8 cellular contexts compared by ENCODE assay signal in genomic region chr4:110196871-110197420, GRCh38. TPM values are rescaled to one million over a fixed set of nuclear protein-coding genes. Genes with fewer than 3 reads are reported as not detected.
DNase-seq lines count a peak whose midpoint lies in the region; ATAC-seq and TF ChIP-seq lines count a peak whose summit lies in the region.

No MANE protein-coding gene starts in this region.

- H3K4me1 ChIP-seq in adrenal gland (replicated peaks in 1 of 2) (peaks cover 12 to 15% of the 10 kb centered on the region in 2 donors), prostate gland (replicated peaks) (peaks cover 4% of the 10 kb centered on the region)

- DNase-seq in CD14-positive monocyte (ENCODE audit: low spot score): no peak
- no peak for DNase-seq in SK-N-MC (ENCODE audit: low read depth, low spot score)
- peak; percentile 35 to 67 (median 52) for DNase-seq in adrenal gland
- DNase-seq in left ventricle myocardium superior: no peak
- peak; percentile 26 for DNase-seq in prostate gland (ENCODE audit: low spot score)
- DNase-seq in NCI-H187 treated with DMSO at 0.1 percent for 48 hours (lab: John Stamatoyannopoulos, UW): no peak

- peaks cover 32% of the 10 kb centered on the region for H3K4me1 Mint-ChIP-seq in CD14-positive monocyte

- H3K36me3 Mint-ChIP-seq in CD14-positive monocyte: no peaks in the 10 kb centered on the region

- intact Hi-C loops in CD14-positive monocyte (cut with micrococcal nuclease): loop anchor here in 1 of 2 donors (10.0 kb wide), 1 partner anchor 142 kb away; no protein-coding TSS in a partner anchor
- intact Hi-C loops in adrenal gland (cut with DNase I): no loop called here
- intact Hi-C loops in left ventricle myocardium superior (cut with micrococcal nuclease): no loop called here
- intact Hi-C loops in prostate gland (cut with DNase I): loop anchor here (5.0 kb wide), 1 partner anchor 145 kb away; no protein-coding TSS in a partner anchor

- H3K4me3 ChIP-seq in SK-N-MC: peak overlapping the region; percentile 93
- H3K4me3 ChIP-seq in adrenal gland: peak overlapping the region; percentile 50 to 97 (median 84)
- H3K4me3 ChIP-seq in prostate gland: peak overlapping the region; percentile 82 to 84

- peak overlapping the region; percentile 65 for H3K27ac ChIP-seq in SK-N-MC
- H3K27ac ChIP-seq in adrenal gland: peak overlapping the region; percentile 72 to 90 (median 78)
- H3K27ac ChIP-seq in prostate gland: peak overlapping the region; percentile 85 to 91

- H3K9me3 Mint-ChIP-seq in CD14-positive monocyte: peaks cover 0 to 3% (median 0%) of the 10 kb centered on the region in 7 donors

- H3K27me3 ChIP-seq in adrenal gland (no peaks in the 10 kb centered on the region), prostate gland (replicated peaks; ENCODE audit: insufficient read depth) (no peaks in the 10 kb centered on the region)

- H3K27ac Mint-ChIP-seq in CD14-positive monocyte: no peak overlapping the region

- ATAC-seq in GM19395 (IDR thresholded peaks at IDR 0.05; ENCODE audit: unreplicated experiment): peak; percentile 27
- ATAC-seq in HG03521 (IDR thresholded peaks at IDR 0.05; ENCODE audit: unreplicated experiment): peak; percentile 30
- peak; percentile 63 for ATAC-seq in left ventricle myocardium superior

- TF ChIP-seq CTCF in CD14-positive monocyte (IDR thresholded peaks at IDR 0.05) (no peak), adrenal gland (IDR thresholded peaks at IDR 0.05) (no peak), prostate gland (IDR thresholded peaks at IDR 0.05) (no peak)

- peak overlapping the region; percentile 91 for H3K9ac ChIP-seq in SK-N-MC (ENCODE audit: insufficient read length)

- WGBS in adrenal gland, 4 donors: 0 to 1% (median 0%) methylated on average over 4 to 44 of the region's 44 CpGs
- under 1% methylated on average over 31 of the region's 44 CpGs for WGBS in prostate gland

- H3K27me3 Mint-ChIP-seq in CD14-positive monocyte (ENCODE audit: low read depth in 3 of 3): peaks cover 38 to 48% (median 46%) of the 10 kb centered on the region in 3 donors

- H3K4me3 Mint-ChIP-seq in CD14-positive monocyte: peak overlapping the region; percentile 97 to 99

- H3K36me3 ChIP-seq in SK-N-MC (ENCODE audit: insufficient read depth, low read length): no peaks in the 10 kb centered on the region
- H3K36me3 ChIP-seq in adrenal gland (replicated peaks in 1 of 2): no peaks in the 10 kb centered on the region
- H3K36me3 ChIP-seq in prostate gland: no peaks in the 10 kb centered on the region

- TF ChIP-seq POLR2A in adrenal gland (IDR thresholded peaks at IDR 0.05) (peak; percentile 0 to 3), prostate gland (IDR thresholded peaks at IDR 0.05) (no peak)

- H3K9me3 ChIP-seq in SK-N-MC (ENCODE audit: low read depth, low read length) (no peaks in the 10 kb centered on the region), adrenal gland (replicated peaks in 1 of 3) (no peaks in the 10 kb centered on the region), prostate gland (no peaks in the 10 kb centered on the region)

RNA-seq across cellular contexts. Expression of gene ELOVL6, which starts 1.5 kb away (rescaled TPM):
- polyA plus RNA-seq in CD14-positive monocyte (under 1 TPM in 1 of 2 donors, not detected in 1; 0.11 TPM), adrenal gland (10 to 100 TPM in 1 of 3 donors, 1 to 10 TPM in 2; 2.8 to 68.2 (median 3.8) TPM)
- total RNA-seq in adrenal gland (10 to 100 TPM in 6 of 8 donors, 1 to 10 TPM in 2; 5.4 to 53.2 (median 16.4) TPM), left ventricle myocardium superior (1.0 TPM), prostate gland (1 to 10 TPM; 1.3 to 1.6 TPM)

Comparison
In these comparisons a context has a peak if more than half of its experiments do, and no peak if none do; other contexts are left out.
1. DNase-seq: peak in adrenal gland (7 of 7) and prostate gland (single experiment); none in CD14-positive monocyte (single experiment), SK-N-MC (single experiment), left ventricle myocardium superior (single experiment) and NCI-H187 treated with DMSO at 0.1 percent for 48 hours (single experiment).
2. Peak in every context shown above with its lines, with median percentiles within 50 percentile points of each other: ATAC-seq, H3K27ac ChIP-seq and H3K4me3 ChIP-seq.